ENCODE assay signal across 27 cellular contexts in genomic region chrX:101009086-101009485, GRCh38. TPM values are rescaled to one million over a fixed set of nuclear protein-coding genes. Genes with fewer than 3 reads are reported as not detected.
"Had no signal": no experiment of that assay in that cellular context is flagged by ENCODE, and none has a peak within 500 bp of the region (broad histone marks: within the 10 kb centered on the region; RNA-seq: fewer than 3 reads in every experiment).

No MANE protein-coding gene starts in this region.

- H3K4me1 ChIP-seq: gastrocnemius medialis, left lung, tibial artery had no signal

- DNase-seq: activated CD4-positive, alpha-beta T cell treated with anti-CD3 and anti-CD28 coated beads for 48 hours; activated CD4-positive, CD25-positive, alpha-beta regulatory T cell; activated CD8-positive, alpha-beta T cell treated with anti-CD3 and anti-CD28 coated beads for 36 hours; activated naive CD4-positive, alpha-beta T cell treated with Interleukin-2 at 50 U/mL for 16 hours; activated naive CD8-positive, alpha-beta T cell treated with anti-CD3 and anti-CD28 coated beads, Interleukin-2, amount 10 ng/mL, durations not matched to agents 7 days and 5 days; activated T-cell treated with anti-CD3 and anti-CD28 coated beads, Interleukin-2, amount 50 U/mL, for 1 hour; anterior cingulate cortex; cortex of kidney; effector CD4-positive, alpha-beta T cell; gastrocnemius medialis; head of caudate nucleus; kidney; left lung; mammary epithelial cell; occipital lobe; retina; stimulated activated naive CD8-positive, alpha-beta T cell treated with anti-CD3 and anti-CD28 coated beads, Interleukin-15, Interleukin-2, amounts not matched to agents 100 U/mL and 50 U/mL, for 24 hours; substantia nigra; T-helper 1 cell; T-helper 9 cell; tibial artery had no signal

- H3K9me3 ChIP-seq: gastrocnemius medialis, left lung, tibial artery had no signal

- H3K4me3 ChIP-seq: gastrocnemius medialis, left lung, tibial artery had no signal

- H3K27ac ChIP-seq: gastrocnemius medialis, left lung, tibial artery had no signal

- H3K27me3 ChIP-seq: gastrocnemius medialis, left lung, tibial artery had no signal

- FAIRE-seq: kidney had no signal

RNA-seq across cellular contexts. Expression of gene ARL13A, which starts 39.6 kb away (rescaled TPM):
- total RNA-seq: activated CD8-positive, alpha-beta T cell treated with anti-CD3 and anti-CD28 coated beads for 36 hours; activated naive CD8-positive, alpha-beta T cell treated with anti-CD3 and anti-CD28 coated beads, Interleukin-2, amount 10 ng/mL, durations not matched to agents 7 days and 5 days; activated T-helper 2 cell treated with anti-CD3 and anti-CD28 coated beads, Interferon-gamma antibody, Interleukin-2, Interleukin-4, amounts not matched to agents 10 μg/mL and 5 μg/mL and 100 μg/mL, durations not matched to agents 14 hours and 24 hours and 36 hours; esophagus mucosa; gastrocnemius medialis; kidney; left lung; mammary epithelial cell; mononuclear cell; occipital lobe; posterior vena cava; urinary bladder had no signal
- polyA plus RNA-seq: mammary epithelial cell, neural cell, urinary bladder had no signal
